ENCODE assay signal across 24 cellular contexts in genomic region chr13:31032574-31033095, GRCh38.
A peak's percentile ranks its signal among the peaks of the same experiment; 100 is the strongest.
DNase-seq lines count a peak whose midpoint lies in the region; ATAC-seq and TF ChIP-seq lines count a peak whose summit lies in the region.
"Had no signal": no experiment of that assay in that cellular context is flagged by ENCODE, and none has a peak within 500 bp of the region (broad histone marks: within the 10 kb centered on the region; RNA-seq: fewer than 3 reads in every experiment).

No MANE protein-coding gene starts in this region.

- CTCF ChIA-PET in CD8-positive, alpha-beta memory T cell (lab: Charles Lee) = no interaction called here

- H3K4me2 ChIP-seq in GM23248 (ENCODE audit: unreplicated experiment) (no peak overlapping the region), parathyroid adenoma (ENCODE audit: low read length) (peak overlapping the region; percentile 9)
- H3K4me2 ChIP-seq: BLaER1 treated with 17β-estradiol and CSF1 and Interleukin-3, amounts not matched to agents 10 nM and 100 nM had no signal

- in situ Hi-C loops in GM23248 (cut with MboI) = no loop called here

- no peak for TF ChIP-seq CTCF in parathyroid adenoma (IDR thresholded peaks at IDR 0.05)

- no peaks in the 10 kb centered on the region for H4K20me1 ChIP-seq in GM23248 (ENCODE audit: insufficient read depth)
- H4K20me1 ChIP-seq: BLaER1 treated with 17β-estradiol and CSF1 and Interleukin-3, amounts not matched to agents 10 nM and 100 nM had no signal

- peak; percentile 76 for DNase-seq in GM23248
- DNase-seq in kidney tubule cell (ENCODE audit: low spot score) = peak; percentile 11
- DNase-seq in hippocampal formation (lab: John Stamatoyannopoulos, UW) = no peak
- no peak for DNase-seq in CD8-positive, alpha-beta memory T cell
- DNase-seq in NCI-H1694 treated with DMSO at 0.1 percent for 48 hours (lab: John Stamatoyannopoulos, UW) = no peak
- DNase-seq in GOT3 (lab: John Stamatoyannopoulos, UW) = no peak
- DNase-seq: AML-193; CD4-positive, alpha-beta T cell; COR-L47; GF-D8; NCI-H1092 treated with DMSO at 0.1 percent for 48 hours; NCI-H1436 treated with DMSO at 0.1 percent for 48 hours; NCI-H1930; NCI-H2107; NCI-H446; NCI-H524 treated with DMSO at 0.1 percent for 48 hours; NCI-H774; PC-3 had no signal

- peaks cover 13 to 25% of the 10 kb centered on the region in 2 donors for H3K27me3 Mint-ChIP-seq in CD8-positive, alpha-beta memory T cell
- H3K27me3 Mint-ChIP-seq: CD4-positive, alpha-beta T cell had no signal

- no peaks in the 10 kb centered on the region for H3K27me3 ChIP-seq in GM23248 (replicated peaks; ENCODE audit: insufficient read depth)
- no peaks in the 10 kb centered on the region for H3K27me3 ChIP-seq in parathyroid adenoma (ENCODE audit: control insufficient read depth, insufficient read depth, low read length)
- H3K27me3 ChIP-seq in CD8-positive, alpha-beta memory T cell (ENCODE audit: insufficient read depth, low read length, poor library complexity, severe bottlenecking) = no peaks in the 10 kb centered on the region
- H3K27me3 ChIP-seq: SJSA1 had no signal

- H3F3A ChIP-seq in GM23248 (ENCODE audit: insufficient read depth) = no peaks in the 10 kb centered on the region

- H3K9me3 Mint-ChIP-seq in CD8-positive, alpha-beta memory T cell = no peaks in the 10 kb centered on the region
- H3K9me3 Mint-ChIP-seq: CD4-positive, alpha-beta T cell had no signal

- H3K4me1 Mint-ChIP-seq in CD8-positive, alpha-beta memory T cell = no peaks in the 10 kb centered on the region

- H2AFZ ChIP-seq in GM23248 (no peak overlapping the region), parathyroid adenoma (no peak overlapping the region)

- no peak overlapping the region for H3K4me3 Mint-ChIP-seq in CD8-positive, alpha-beta memory T cell
- H3K4me3 Mint-ChIP-seq: CD4-positive, alpha-beta T cell had no signal

- H3K9ac ChIP-seq in GM23248 = no peak overlapping the region
- H3K9ac ChIP-seq in parathyroid adenoma = no peak overlapping the region
- H3K9ac ChIP-seq: BLaER1 treated with 17β-estradiol and CSF1 and Interleukin-3, amounts not matched to agents 10 nM and 100 nM had no signal

- ATAC-seq in esophagus mucosa = peak; percentile 14
- ATAC-seq: HCT116, PC-3, Right ventricle myocardium inferior had no signal

- no peaks in the 10 kb centered on the region for H3K9me3 ChIP-seq in GM23248 (ENCODE audit: low read depth)
- no peaks in the 10 kb centered on the region for H3K9me3 ChIP-seq in parathyroid adenoma (ENCODE audit: control insufficient read depth, low read length)
- no peaks in the 10 kb centered on the region for H3K9me3 ChIP-seq in CD8-positive, alpha-beta memory T cell (ENCODE audit: low read length)
- H3K9me3 ChIP-seq: BLaER1 treated with 17β-estradiol and CSF1 and Interleukin-3, amounts not matched to agents 10 nM and 100 nM; SJSA1 had no signal

- 43 to 45% methylated on average over 11 of the region's 11 CpGs for WGBS in GM23248 (ENCODE audit: low coverage in 1 of 2, low lambda C conversion rate in 2 of 2, missing lambda C conversion rate in 2 of 2), 2 experiments

- no peaks in the 10 kb centered on the region for H3K9me2 ChIP-seq in GM23248 (ENCODE audit: insufficient read depth)

- no peaks in the 10 kb centered on the region for H3K79me2 ChIP-seq in GM23248 (ENCODE audit: insufficient read depth)
- H3K79me2 ChIP-seq in parathyroid adenoma = no peaks in the 10 kb centered on the region

- no peak overlapping the region for H3K27ac Mint-ChIP-seq in CD8-positive, alpha-beta memory T cell
- H3K27ac Mint-ChIP-seq: CD4-positive, alpha-beta T cell had no signal

- H3K4me3 ChIP-seq in GM23248 = no peak overlapping the region
- H3K4me3 ChIP-seq in parathyroid adenoma (ENCODE audit: low read depth, low read length) = peak overlapping the region; percentile 16
- no peak overlapping the region for H3K4me3 ChIP-seq in CD8-positive, alpha-beta memory T cell (ENCODE audit: low read length)
- H3K4me3 ChIP-seq: BLaER1 treated with 17β-estradiol and CSF1 and Interleukin-3, amounts not matched to agents 10 nM and 100 nM; SJSA1 had no signal

- no peaks in the 10 kb centered on the region for H3K36me3 Mint-ChIP-seq in CD8-positive, alpha-beta memory T cell

- H3K4me1 ChIP-seq in GM23248 (ENCODE audit: insufficient read depth) (peaks cover 14% of the 10 kb centered on the region), parathyroid adenoma (peaks cover 25% of the 10 kb centered on the region)
- H3K4me1 ChIP-seq in CD8-positive, alpha-beta memory T cell (ENCODE audit: insufficient read depth, low read length) = no peaks in the 10 kb centered on the region
- H3K4me1 ChIP-seq: SJSA1 had no signal

- H3K36me3 ChIP-seq in GM23248 (ENCODE audit: low read depth) (no peaks in the 10 kb centered on the region), parathyroid adenoma (ENCODE audit: control insufficient read depth, insufficient read depth, low read length) (no peaks in the 10 kb centered on the region)
- H3K36me3 ChIP-seq in CD8-positive, alpha-beta memory T cell (ENCODE audit: insufficient read depth, low read length) = no peaks in the 10 kb centered on the region
- H3K36me3 ChIP-seq: BLaER1 treated with 17β-estradiol and CSF1 and Interleukin-3, amounts not matched to agents 10 nM and 100 nM; SJSA1 had no signal

- H3K27ac ChIP-seq in GM23248 (no peak overlapping the region), parathyroid adenoma (peak overlapping the region; percentile 81)
- H3K27ac ChIP-seq in CD8-positive, alpha-beta memory T cell (ENCODE audit: low read depth, low read length) = no peak overlapping the region
- H3K27ac ChIP-seq: BLaER1 treated with 17β-estradiol and CSF1 and Interleukin-3, amounts not matched to agents 10 nM and 100 nM; SJSA1 had no signal

- POLR2A ChIA-PET in CD8-positive, alpha-beta memory T cell (lab: Charles Lee) = no interaction called here

Comparison
In these comparisons a context has a peak if more than half of its experiments do, and no peak if none do; other contexts are left out.
1. DNase-seq: peak in GM23248 (single experiment) and kidney tubule cell (single experiment); none in hippocampal formation (0 of 2), CD8-positive, alpha-beta memory T cell (0 of 5), NCI-H1694 treated with DMSO at 0.1 percent for 48 hours (single experiment) and GOT3 (single experiment).